In the genomic region with DNA sequence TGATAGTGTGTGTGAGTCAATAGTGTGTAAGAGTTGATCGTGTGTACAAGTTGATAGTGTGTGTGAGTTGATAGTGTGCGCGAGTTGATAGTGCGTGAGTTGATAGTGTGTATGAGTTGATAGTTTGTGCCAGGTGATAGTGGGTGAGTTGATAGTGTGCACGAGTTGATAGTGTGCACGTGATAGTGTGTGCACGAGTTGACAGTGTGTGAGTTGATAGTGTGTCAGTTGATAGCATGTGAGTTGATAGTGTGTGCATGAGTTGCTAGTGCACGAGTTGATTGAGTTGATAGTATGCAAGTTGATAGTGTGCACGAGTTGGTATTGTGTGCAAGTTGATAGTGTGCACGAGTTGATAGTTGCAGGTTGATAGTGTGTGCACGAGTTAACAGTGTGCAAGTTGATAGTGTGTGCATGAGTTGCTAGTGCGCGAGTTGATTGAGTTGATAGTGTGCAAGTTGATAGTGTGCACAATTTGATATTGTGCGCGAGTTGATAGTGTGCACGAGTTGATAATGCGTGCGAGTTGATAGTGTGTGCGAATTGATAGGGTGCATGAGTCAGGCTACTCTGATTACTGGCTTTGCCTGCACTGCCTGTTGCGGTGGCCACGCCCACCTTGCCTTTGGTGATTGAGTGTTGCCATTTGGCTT, we compare ENCODE assay signal across 17 cellular contexts. TPM values are rescaled to one million over a fixed set of nuclear protein-coding genes. Genes with fewer than 3 reads are reported as not detected.
DNase-seq lines count a peak whose midpoint lies in the region; ATAC-seq, FAIRE-seq and TF ChIP-seq lines count a peak whose summit lies in the region.
"Had no signal": no experiment of that assay in that cellular context is flagged by ENCODE, and none has a peak within 500 bp of the region (broad histone marks: within the 10 kb centered on the region; RNA-seq: fewer than 3 reads in every experiment).

No MANE protein-coding gene starts in this region.

- no peak for TF ChIP-seq CTCF in HepG2 (CRISPR knock-in tag; IDR thresholded peaks at IDR 0.05)
- TF ChIP-seq CTCF in right lobe of liver (IDR thresholded peaks at IDR 0.05), result no peak
- TF ChIP-seq CTCF in K562 (IDR thresholded peaks at IDR 0.05 in 2 of 3, conservative IDR thresholded peaks at IDR 0.05 in 1 of 3; ENCODE audit: insufficient read depth in 2 of 3, low read depth in 1 of 3, low read length in 3 of 3), result no peak

- H3K4me3 Mint-ChIP-seq in naive thymus-derived CD4-positive, alpha-beta T cell, result no peak overlapping the region
- H3K4me3 Mint-ChIP-seq: CD4-positive, CD25-positive, alpha-beta regulatory T cell had no signal

- no TSS peak for BruUV-seq in HepG2 (replicated peaks; lab: Mats Ljungman, UMichigan)
- no TSS peak for BruUV-seq in K562 (replicated peaks; lab: Mats Ljungman, UMichigan)

- H3K27me3 ChIP-seq in HepG2 (ENCODE audit: control insufficient read depth in 1 of 2, insufficient read depth in 2 of 2, low read length in 2 of 2) (peaks cover 0 to 1% of the 10 kb centered on the region in 2 experiments; a peak in 2 of 5 replicates), right lobe of liver (no peaks in the 10 kb centered on the region), K562 (ENCODE audit: control insufficient read depth in 2 of 2, insufficient read depth in 2 of 2, low read length in 2 of 2) (no peaks in the 10 kb centered on the region), small intestine (ENCODE audit: control insufficient read depth in 2 of 2, insufficient read depth in 2 of 2, low read length in 2 of 2) (no peaks in the 10 kb centered on the region)
- H3K27me3 ChIP-seq in naive thymus-derived CD4-positive, alpha-beta T cell (ENCODE audit: control insufficient read depth in 2 of 2, insufficient read depth in 2 of 2, low read length in 2 of 2), result no peaks in the 10 kb centered on the region
- H3K27me3 ChIP-seq: BLaER1 treated with 17β-estradiol and CSF1 and Interleukin-3, amounts not matched to agents 10 nM and 100 nM had no signal

- H3K4me3 ChIP-seq in HepG2 (replicated peaks in 1 of 3; ENCODE audit: insufficient read depth in 1 of 3, low read depth in 2 of 3, low read length in 3 of 3) (no peak overlapping the region), right lobe of liver (no peak overlapping the region), K562 (no peak overlapping the region), small intestine (ENCODE audit: low read depth in 1 of 2, low read length in 2 of 2) (no peak overlapping the region)
- no peak overlapping the region for H3K4me3 ChIP-seq in naive thymus-derived CD4-positive, alpha-beta T cell (ENCODE audit: low read length)
- H3K4me3 ChIP-seq: BLaER1 treated with 17β-estradiol and CSF1 and Interleukin-3, amounts not matched to agents 10 nM and 100 nM; GM23248 had no signal

- no peaks in the 10 kb centered on the region for H3K36me3 Mint-ChIP-seq in naive thymus-derived CD4-positive, alpha-beta T cell
- H3K36me3 Mint-ChIP-seq: CD4-positive, CD25-positive, alpha-beta regulatory T cell had no signal

- TF ChIP-seq POLR2A in HepG2 (IDR thresholded peaks at IDR 0.05; ENCODE audit: insufficient read depth in 1 of 2, low read depth in 2 of 2, low read length in 2 of 2) (no peak), right lobe of liver (IDR thresholded peaks at IDR 0.05) (no peak), K562 (conservative IDR thresholded peaks at IDR 0.05) (no peak)

- TF ChIP-seq EP300 in HepG2 (IDR thresholded peaks at IDR 0.05; ENCODE audit: low read depth in 2 of 2, low read length in 2 of 2), result no peak
- no peak for TF ChIP-seq EP300 in HepG2 (CRISPR knock-in tag; IDR thresholded peaks at IDR 0.05; ENCODE audit: borderline replicate concordance)
- no peak; the same call in 1 of the 2 replicates for TF ChIP-seq EP300 in K562 (IDR thresholded peaks at IDR 0.05; ENCODE audit: low read length)

- 58% methylated on average over 21 of the region's 21 CpGs for WGBS in HepG2 (ENCODE audit: low lambda C conversion rate)
- WGBS in right lobe of liver (ENCODE audit: insufficient coverage, low coverage, low lambda C conversion rate, missing lambda C conversion rate), result 81% methylated on average over 19 of the region's 21 CpGs
- 40% methylated on average over 21 of the region's 21 CpGs for WGBS in K562 (ENCODE audit: insufficient coverage, low coverage, missing lambda C conversion rate)
- 59 to 87% (median 72%) methylated on average over 21 of the region's 21 CpGs for WGBS in small intestine, 3 donors

- TF ChIP-seq RAD21 in HepG2 (CRISPR knock-in tag; IDR thresholded peaks at IDR 0.05) (no peak), K562 (CRISPR knock-in tag; conservative IDR thresholded peaks at IDR 0.05 in 1 of 2, IDR thresholded peaks at IDR 0.05 in 1 of 2) (no peak)

- no peaks in the 10 kb centered on the region for H3K9me1 ChIP-seq in K562 (ENCODE audit: control insufficient read depth, insufficient read depth, low read length)

- H3K27me3 Mint-ChIP-seq in naive thymus-derived CD4-positive, alpha-beta T cell, result peaks cover 0 to 23% (median 11%) of the 10 kb centered on the region in 5 donors

- intact Hi-C loops in HepG2 (cut with micrococcal nuclease; ENCODE audit: unreplicated experiment), result no loop called here
- intact Hi-C loops in right lobe of liver (cut with DNase I), result loop anchor here in 1 of 2 donors (5.0 kb wide), 1 partner anchor 251 kb away; no protein-coding TSS in a partner anchor
- intact Hi-C loops in K562 (cut with micrococcal nuclease), result no loop called here
- intact Hi-C loops in naive thymus-derived CD4-positive, alpha-beta T cell (cut with micrococcal nuclease), result loop anchor here in 1 of 2 donors (10.0 kb wide), 1 partner anchor 398 kb away; no protein-coding TSS in a partner anchor

- H4K20me1 ChIP-seq in HepG2 (ENCODE audit: insufficient read depth, low read length), result no peaks in the 10 kb centered on the region
- no peaks in the 10 kb centered on the region for H4K20me1 ChIP-seq in K562 (replicated peaks; ENCODE audit: control insufficient read depth, insufficient read depth, low read length)
- H4K20me1 ChIP-seq: BLaER1 treated with 17β-estradiol and CSF1 and Interleukin-3, amounts not matched to agents 10 nM and 100 nM had no signal

- H3K9ac ChIP-seq in HepG2 (ENCODE audit: insufficient read depth, low read depth, low read length) (no peak overlapping the region), K562 (ENCODE audit: insufficient read depth in 1 of 2, low read depth in 2 of 2, low read length in 2 of 2) (no peak overlapping the region)
- H3K9ac ChIP-seq: BLaER1 treated with 17β-estradiol and CSF1 and Interleukin-3, amounts not matched to agents 10 nM and 100 nM; GM23248 had no signal

- CTCF ChIA-PET in HepG2 (lab: Yijun Ruan, JAX; ENCODE audit: low intra/inter-chr PET ratio, low total read pairs), result no interaction called here
- CTCF ChIA-PET in K562 (lab: Yijun Ruan, JAX; ENCODE audit: low intra/inter-chr PET ratio), result interaction anchor here (1.0 to 3.9 kb wide), 3 partner anchors 253 to 316 kb away, joined by 4 to 47 read pairs (median 25); partner anchors contain the start of gene ULBP3
- CTCF ChIA-PET in naive thymus-derived CD4-positive, alpha-beta T cell (lab: Charles Lee), result no interaction called here

- H3K27ac Mint-ChIP-seq in naive thymus-derived CD4-positive, alpha-beta T cell, result no peak overlapping the region
- H3K27ac Mint-ChIP-seq: CD4-positive, CD25-positive, alpha-beta regulatory T cell had no signal

- H3K4me2 ChIP-seq in HepG2 (ENCODE audit: low read depth, low read length) (no peak overlapping the region), K562 (ENCODE audit: insufficient read depth, low read length) (no peak overlapping the region)
- H3K4me2 ChIP-seq: BLaER1 treated with 17β-estradiol and CSF1 and Interleukin-3, amounts not matched to agents 10 nM and 100 nM had no signal

- H3K9me3 Mint-ChIP-seq in naive thymus-derived CD4-positive, alpha-beta T cell, result peaks cover 0 to 6% (median 0%) of the 10 kb centered on the region in 11 donors

- ATAC-seq in HepG2, result no peak
- ATAC-seq in right lobe of liver, result no peak
- peak; percentile 55 for ATAC-seq in K562
- ATAC-seq in naive thymus-derived CD4-positive, alpha-beta T cell, result no peak

- in situ Hi-C loops in HepG2 (cut with HindIII; ENCODE audit: extremely low pct_ligation_motif_present, low pct_unique_long_range_greater_than_20kb), result no loop called here
- in situ Hi-C loops in K562 (cut with MboI), result no loop called here

- no peaks in the 10 kb centered on the region for H3K4me1 Mint-ChIP-seq in naive thymus-derived CD4-positive, alpha-beta T cell
- H3K4me1 Mint-ChIP-seq: CD4-positive, CD25-positive, alpha-beta regulatory T cell had no signal

- H3K9me3 ChIP-seq in HepG2 (ENCODE audit: low read length) (no peaks in the 10 kb centered on the region), right lobe of liver (no peaks in the 10 kb centered on the region), K562 (replicated peaks; ENCODE audit: control insufficient read depth, insufficient read depth, low read depth, low read length) (no peaks in the 10 kb centered on the region), small intestine (ENCODE audit: control insufficient read depth, low read depth) (no peaks in the 10 kb centered on the region)
- no peaks in the 10 kb centered on the region for H3K9me3 ChIP-seq in naive thymus-derived CD4-positive, alpha-beta T cell (ENCODE audit: control insufficient read depth in 2 of 3, low read length in 3 of 3)
- H3K9me3 ChIP-seq: BLaER1 treated with 17β-estradiol and CSF1 and Interleukin-3, amounts not matched to agents 10 nM and 100 nM had no signal

- no peak overlapping the region for H2AFZ ChIP-seq in HepG2 (ENCODE audit: low read length)
- H2AFZ ChIP-seq in K562 (ENCODE audit: low read depth, low read length), result no peak overlapping the region
- H2AFZ ChIP-seq: GM23248 had no signal

- DNase-seq in HepG2 (ENCODE audit: low spot score), result no peak
- DNase-seq in right lobe of liver, result no peak
- DNase-seq in K562 (ENCODE audit: extremely low read depth in 1 of 4, low spot score in 3 of 4), result peak in 3 of 4 experiments; percentile 51 to 57 (median 54)
- DNase-seq in small intestine, result peak; percentile 61
- DNase-seq in naive thymus-derived CD4-positive, alpha-beta T cell, result no peak
- no peak for DNase-seq in NCI-H748 (lab: John Stamatoyannopoulos, UW; ENCODE audit: unreplicated experiment)
- no peak for DNase-seq in stimulated activated CD4-positive, alpha-beta T cell treated with anti-CD3 and anti-CD28 coated beads, Interleukin-15, amount 100 ng/mL, for 24 hours
- DNase-seq: ACHN; Calu3; CD4-positive, CD25-positive, alpha-beta regulatory T cell; DMS 273 treated with DMSO at 0.1 percent for 48 hours; GM23248; H7; KG1 had no signal

- H3K36me3 ChIP-seq in HepG2 (replicated peaks in 1 of 2; ENCODE audit: control insufficient read depth in 1 of 2, insufficient read depth in 2 of 2, low read length in 2 of 2) (no peaks in the 10 kb centered on the region), right lobe of liver (no peaks in the 10 kb centered on the region), K562 (ENCODE audit: control insufficient read depth, insufficient read depth, low read length) (no peaks in the 10 kb centered on the region), small intestine (ENCODE audit: control insufficient read depth in 2 of 2, insufficient read depth in 2 of 2, low read length in 2 of 2) (no peaks in the 10 kb centered on the region)
- no peaks in the 10 kb centered on the region for H3K36me3 ChIP-seq in naive thymus-derived CD4-positive, alpha-beta T cell (ENCODE audit: control insufficient read depth in 2 of 3, insufficient read depth in 3 of 3, low read length in 3 of 3)
- H3K36me3 ChIP-seq: BLaER1 treated with 17β-estradiol and CSF1 and Interleukin-3, amounts not matched to agents 10 nM and 100 nM had no signal

- H3K27ac ChIP-seq in HepG2 (ENCODE audit: extremely low read length, insufficient read depth, low read length), result no peak overlapping the region
- no peak overlapping the region for H3K27ac ChIP-seq in right lobe of liver
- H3K27ac ChIP-seq in K562 (ENCODE audit: extremely low read depth, low read depth, low read length), result no peak overlapping the region
- no peak overlapping the region for H3K27ac ChIP-seq in small intestine (ENCODE audit: low read depth in 1 of 2, low read length in 1 of 2)
- H3K27ac ChIP-seq in naive thymus-derived CD4-positive, alpha-beta T cell (ENCODE audit: low read depth, low read length), result no peak overlapping the region
- H3K27ac ChIP-seq: BLaER1 treated with 17β-estradiol and CSF1 and Interleukin-3, amounts not matched to agents 10 nM and 100 nM; GM23248 had no signal

- H3K4me1 ChIP-seq in HepG2 (ENCODE audit: insufficient read depth, low read length) (no peaks in the 10 kb centered on the region), right lobe of liver (no peaks in the 10 kb centered on the region), K562 (replicated peaks in 1 of 2; ENCODE audit: control insufficient read depth in 2 of 2, insufficient read depth in 2 of 2, low read length in 2 of 2) (peaks cover 8 to 14% of the 10 kb centered on the region in 2 experiments; a peak in 3 of 5 replicates), small intestine (ENCODE audit: control insufficient read depth in 2 of 2, insufficient read depth in 1 of 2, low read depth in 1 of 2, low read length in 1 of 2) (no peaks in the 10 kb centered on the region)
- H3K4me1 ChIP-seq in naive thymus-derived CD4-positive, alpha-beta T cell (ENCODE audit: control insufficient read depth in 2 of 2, insufficient read depth in 2 of 2, low read length in 2 of 2), result no peaks in the 10 kb centered on the region
- H3K4me1 ChIP-seq: BLaER1 treated with 17β-estradiol and CSF1 and Interleukin-3, amounts not matched to agents 10 nM and 100 nM had no signal

- no peak for FAIRE-seq in HepG2 (lab: Jason Lieb, UNC)
- FAIRE-seq in K562 (lab: Jason Lieb, UNC), result no peak
- no peak for FAIRE-seq in small intestine (lab: Jason Lieb, UNC)
- FAIRE-seq: GM18507 had no signal

- H3K79me2 ChIP-seq in HepG2 (ENCODE audit: insufficient read depth, low read length) (no peaks in the 10 kb centered on the region), K562 (ENCODE audit: control insufficient read depth, insufficient read depth, low read length) (no peaks in the 10 kb centered on the region)

- POLR2A ChIA-PET in HepG2 (lab: Yijun Ruan, JAX) (no interaction called here), K562 (lab: Yijun Ruan, JAX) (no interaction called here)
- POLR2A ChIA-PET in naive thymus-derived CD4-positive, alpha-beta T cell (lab: Charles Lee), result no interaction called here

RNA-seq across cellular contexts. Expression of gene IYD, which starts 35.7 kb away (rescaled TPM):
- 0.46 and 0.52 TPM in 2 replicates for total RNA-seq in HepG2 (2016; rRNA removed; fragmentation: Illumina TruSeq; extraction: Trizol)
- total RNA-seq in HepG2 (2016; cell fraction: cytosol; rRNA removed; fragmentation: Illumina TruSeq; extraction: Trizol; ENCODE audit: low read depth), result 0.09 TPM in 1 of 2 replicates, not detected in the other
- 0.17 and 0.31 TPM in 2 replicates for total RNA-seq in HepG2 (2016; cell fraction: insoluble cytoplasmic fraction; rRNA removed; fragmentation: Illumina TruSeq; extraction: Trizol)
- 0.03 TPM in 1 of 2 replicates, not detected in the other for total RNA-seq in HepG2 (2016; cell fraction: membrane; rRNA removed; fragmentation: Illumina TruSeq; extraction: Trizol)
- total RNA-seq in HepG2 (2016; cell fraction: nucleus; rRNA removed; fragmentation: Illumina TruSeq; extraction: Trizol), result 0.03 and 0.66 TPM in 2 replicates
- polyA plus RNA-seq in HepG2 (2011; rRNA removed), result 0.01 TPM in 2 replicates
- 0.01 TPM in 2 replicates for polyA plus RNA-seq in HepG2 (2011; cell fraction: cytosol; rRNA removed)
- polyA plus RNA-seq in HepG2 (2011; cell fraction: nucleus; rRNA removed), result 0.03 TPM in 1 of 2 replicates, not detected in the other
- polyA plus RNA-seq in HepG2 (2012), result 0.04 and 0.21 TPM in 2 replicates
- polyA plus RNA-seq in HepG2 (2016; cell fraction: cytosol; fragmentation: Illumina TruSeq; extraction: Trizol; ENCODE audit: low read depth), result 0.08 TPM in 1 of 2 replicates, not detected in the other
- 0.11 and 0.13 TPM in 2 replicates for polyA plus RNA-seq in HepG2 (2016; cell fraction: insoluble cytoplasmic fraction; fragmentation: Illumina TruSeq; extraction: Trizol; ENCODE audit: low read depth)
- not detected in 2 replicates for polyA plus RNA-seq in HepG2 (2016; cell fraction: membrane; fragmentation: Illumina TruSeq; extraction: Trizol; ENCODE audit: low read depth)
- polyA plus RNA-seq in HepG2 (2016; cell fraction: nucleus; fragmentation: Illumina TruSeq; extraction: Trizol; ENCODE audit: insufficient read depth, low read depth), result 0.15 and 0.94 TPM in 2 replicates
- not detected in 2 replicates for polyA minus RNA-seq in HepG2 (2011; rRNA and poly(A)+ RNA removed; ENCODE audit: low replicate concordance)
- not detected in 2 replicates for polyA minus RNA-seq in HepG2 (2011; cell fraction: cytosol; rRNA and poly(A)+ RNA removed)
- not detected in 2 replicates for polyA minus RNA-seq in HepG2 (2011; cell fraction: nucleus; rRNA and poly(A)+ RNA removed)
- total RNA-seq in right lobe of liver, result 10 to 100 TPM in 5 of 6 experiments, 1 to 10 TPM in 1; 5.8 to 21.6 (median 16.1) TPM
- not detected in 2 replicates for total RNA-seq in K562 (2011; cell fraction: chromatin; rRNA removed; ENCODE audit: low replicate concordance)
- total RNA-seq in K562 (2011; cell fraction: nucleolus; rRNA removed), result not detected in 2 replicates
- total RNA-seq in K562 (2011; cell fraction: nucleoplasm; rRNA removed), result not detected in 2 replicates
- total RNA-seq in K562 (2014; rRNA removed), result not detected in 2 replicates
- total RNA-seq in K562 (2014; rRNA removed; fragmentation: Illumina TruSeq; extraction: Trizol), result not detected in 2 replicates
- not detected in 2 replicates for total RNA-seq in K562 (2015; rRNA removed; fragmentation: Illumina TruSeq; extraction: Trizol)
- total RNA-seq in K562 (2021), result not detected in 2 replicates
- not detected in 2 replicates for polyA plus RNA-seq in K562 (2011; rRNA removed)
- polyA plus RNA-seq in K562 (2011; cell fraction: cytosol; rRNA removed), result not detected in 2 replicates
- not detected in 2 replicates for polyA plus RNA-seq in K562 (2011; cell fraction: nucleus; rRNA removed)
- 0.01 TPM in 1 of 2 replicates, not detected in the other for polyA plus RNA-seq in K562 (2012)
- polyA plus RNA-seq in K562 (2014; fragmentation: Illumina TruSeq; extraction: Trizol), result not detected in 2 replicates
- not detected for polyA plus RNA-seq in K562 (2014; fragmentation: Nextera tagmentation; extraction: Ambion mirVana)
- polyA plus RNA-seq in K562 (2014; rRNA removed), result 0.09 TPM in 1 of 2 replicates, not detected in the other
- 0.04 TPM in 1 of 2 replicates, not detected in the other for polyA minus RNA-seq in K562 (2011; rRNA and poly(A)+ RNA removed)
- polyA minus RNA-seq in K562 (2011; cell fraction: cytosol; rRNA and poly(A)+ RNA removed), result not detected in 2 replicates
- not detected in 2 replicates for polyA minus RNA-seq in K562 (2011; cell fraction: nucleus; rRNA and poly(A)+ RNA removed)
- 10 to 100 TPM in 1 of 3 donors, 1 to 10 TPM in 2; 5.3 to 10.5 (median 5.9) TPM for polyA plus RNA-seq in small intestine
- not detected for total RNA-seq in naive thymus-derived CD4-positive, alpha-beta T cell
- not detected for polyA plus RNA-seq in naive thymus-derived CD4-positive, alpha-beta T cell
- total RNA-seq: A172; CD4-positive, CD25-positive, alpha-beta regulatory T cell; GM23248; H7 had no signal
- polyA plus RNA-seq: CD4-positive, CD25-positive, alpha-beta regulatory T cell; GM23248 had no signal

Comparison
In these comparisons a context has a peak if more than half of its experiments do, and no peak if none do; other contexts are left out.
1. RNA of gene IYD, which starts 35.7 kb away (total RNA-seq): 5.8 to 21.6 TPM in right lobe of liver; 0.03 to 0.66 TPM in HepG2, not detected in K562 and not detected in naive thymus-derived CD4-positive, alpha-beta T cell; every median in the first group is over 4 times any median in the second.
2. DNase-seq: peak in K562 (3 of 4) and small intestine (single experiment); none in HepG2 (single experiment), right lobe of liver (0 of 3), naive thymus-derived CD4-positive, alpha-beta T cell (0 of 9), NCI-H748 (single experiment) and stimulated activated CD4-positive, alpha-beta T cell treated with anti-CD3 and anti-CD28 coated beads, Interleukin-15, amount 100 ng/mL, for 24 hours (single experiment).
3. Of the 241 proteins assayed by ChIP-seq in both HepG2 and K562: peak only in HepG2: FOXK2, MNT, PHB2 and ZNF282; only in K562: ARID3A, BHLHE40, CBX5, DPF2, ETV5, FOSL1 and 12 more; in both: none; in neither: 215; mixed calls (peak in some experiments, not most) for 4.